Comparison of ENCODE assay signal across 35 cellular contexts in genomic region chr14:80237142-80237541, GRCh38. TPM values are rescaled to one million over a fixed set of nuclear protein-coding genes. Genes with fewer than 3 reads are reported as not detected.
"Had no signal": no experiment of that assay in that cellular context is flagged by ENCODE, and none has a peak within 500 bp of the region (broad histone marks: within the 10 kb centered on the region; RNA-seq: fewer than 3 reads in every experiment).

No MANE protein-coding gene starts in this region.

- H3K27me3 ChIP-seq: body of pancreas, brain microvascular endothelial cell, breast epithelium had no signal

- H3K4me3 Mint-ChIP-seq: activated B cell treated with CpG ODN at 0.5 μM for 24 hours; activated CD4-positive, alpha-beta memory T cell treated with anti-CD3 and anti-CD28 coated beads for 36 hours; activated CD4-positive, alpha-beta T cell treated with anti-CD3 and anti-CD28 coated beads, Interleukin-2, amount 10 ng/mL, durations not matched to agents 24 days and 14 days; activated CD8-positive, alpha-beta T cell treated with anti-CD3 and anti-CD28 coated beads for 36 hours; activated naive CD4-positive, alpha-beta T cell treated with anti-CD3 and anti-CD28 coated beads, Interleukin-2, amount 10 ng/mL, durations not matched to agents 7 days and 5 days; activated naive CD4-positive, alpha-beta T cell treated with anti-CD3 and anti-CD28 coated beads, Interleukin-2, amount 50 U/mL, for 24 hours; activated naive CD8-positive, alpha-beta T cell; activated naive CD8-positive, alpha-beta T cell treated with anti-CD3 and anti-CD28 coated beads, Interleukin-2, amount 10 ng/mL, durations not matched to agents 7 days and 5 days; activated naive CD8-positive, alpha-beta T cell treated with anti-CD3 and anti-CD28 coated beads, Interleukin-2, amount 50 U/mL, for 24 hours; activated T-cell treated with anti-CD3 and anti-CD28 coated beads, Interleukin-2, amount 50 U/mL, for 24 hours; T-helper 1 cell treated with Interleukin-12 subunit alpha and Interleukin-12 subunit beta and Interleukin-4 antibody, amounts not matched to agents 30 μg/mL and 1 μg/mL, for 36 hours; T-helper 2 cell treated with Interferon-gamma antibody and Interleukin-4, amounts not matched to agents 5 μg/mL and 100 μg/mL, for 36 hours had no signal

- H3K4me1 ChIP-seq: breast epithelium had no signal

- ATAC-seq: activated CD8-positive, alpha-beta T cell treated with anti-CD3 and anti-CD28 coated beads for 36 hours; activated naive CD8-positive, alpha-beta T cell treated with anti-CD3 and anti-CD28 coated beads, Interleukin-2, amount 50 U/mL, for 24 hours; body of pancreas had no signal

- DNase-seq: activated B cell treated with CpG ODN at 0.5 μM for 24 hours; activated CD4-positive, alpha-beta memory T cell treated with anti-CD3 and anti-CD28 coated beads for 36 hours; activated CD4-positive, alpha-beta T cell treated with anti-CD3 and anti-CD28 coated beads for 4 hours; activated CD4-positive, alpha-beta T cell treated with anti-CD3 and anti-CD28 coated beads, Interleukin-2, amount 10 ng/mL, durations not matched to agents 24 days and 14 days; activated CD4-positive, alpha-beta T cell treated with anti-CD3 and anti-CD28 coated beads, Interleukin-2, amount 50 U/mL, for 1 hour; activated CD4-positive, alpha-beta T cell treated with anti-CD3 and anti-CD28 coated beads, Interleukin-2, amount 50 U/mL, for 4 hours; activated CD4-positive, CD25-positive, alpha-beta regulatory T cell treated with anti-CD3 and anti-CD28 coated beads, Interleukin-2, amount 50 U/mL, for 72 hours; activated CD8-positive, alpha-beta memory T cell treated with anti-CD3 and anti-CD28 coated beads, Interleukin-2, amount 50 U/mL, for 48 hours; activated CD8-positive, alpha-beta T cell treated with anti-CD3 and anti-CD28 coated beads for 36 hours; activated effector memory CD4-positive, alpha-beta T cell treated with Interleukin-2 at 50 U/mL for 16 hours; activated gamma-delta T cell; activated naive CD4-positive, alpha-beta T cell treated with anti-CD3 and anti-CD28 coated beads, Interleukin-2, amount 10 ng/mL, durations not matched to agents 7 days and 5 days; activated naive CD4-positive, alpha-beta T cell treated with Interleukin-2 at 50 U/mL for 16 hours; activated naive CD8-positive, alpha-beta T cell treated with anti-CD3 and anti-CD28 coated beads, Interleukin-2, amount 10 ng/mL, durations not matched to agents 7 days and 5 days; activated naive CD8-positive, alpha-beta T cell treated with anti-CD3 and anti-CD28 coated beads, Interleukin-2, amount 50 U/mL, for 24 hours; activated T-cell treated with anti-CD3 and anti-CD28 coated beads, Interleukin-2, amount 50 U/mL, for 24 hours; activated T-cell treated with anti-CD3 and anti-CD28 coated beads, Interleukin-2, amount 50 U/mL, for 48 hours; amygdala; anterior cingulate cortex; body of pancreas; brain microvascular endothelial cell; central memory CD4-positive, alpha-beta T cell; T-helper 1 cell; T-helper 2 cell; T-helper 9 cell had no signal

- H3K27ac Mint-ChIP-seq: activated B cell treated with CpG ODN at 0.5 μM for 24 hours; activated CD4-positive, alpha-beta memory T cell treated with anti-CD3 and anti-CD28 coated beads for 36 hours; activated CD4-positive, alpha-beta T cell treated with anti-CD3 and anti-CD28 coated beads, Interleukin-2, amount 10 ng/mL, durations not matched to agents 24 days and 14 days; activated CD8-positive, alpha-beta T cell treated with anti-CD3 and anti-CD28 coated beads for 36 hours; activated naive CD4-positive, alpha-beta T cell treated with anti-CD3 and anti-CD28 coated beads, Interleukin-2, amount 10 ng/mL, durations not matched to agents 7 days and 5 days; activated naive CD4-positive, alpha-beta T cell treated with anti-CD3 and anti-CD28 coated beads, Interleukin-2, amount 50 U/mL, for 24 hours; activated naive CD8-positive, alpha-beta T cell; activated naive CD8-positive, alpha-beta T cell treated with anti-CD3 and anti-CD28 coated beads, Interleukin-2, amount 10 ng/mL, durations not matched to agents 7 days and 5 days; activated naive CD8-positive, alpha-beta T cell treated with anti-CD3 and anti-CD28 coated beads, Interleukin-2, amount 50 U/mL, for 24 hours; activated T-cell treated with anti-CD3 and anti-CD28 coated beads, Interleukin-2, amount 50 U/mL, for 24 hours; activated T-helper 2 cell treated with anti-CD3 and anti-CD28 coated beads, Interferon-gamma antibody, Interleukin-2, Interleukin-4, amounts not matched to agents 10 μg/mL and 5 μg/mL and 100 μg/mL, durations not matched to agents 14 hours and 24 hours and 36 hours; T-helper 1 cell treated with Interleukin-12 subunit alpha and Interleukin-12 subunit beta and Interleukin-4 antibody, amounts not matched to agents 30 μg/mL and 1 μg/mL, for 36 hours; T-helper 2 cell treated with Interferon-gamma antibody and Interleukin-4, amounts not matched to agents 5 μg/mL and 100 μg/mL, for 36 hours had no signal

- H3K36me3 ChIP-seq: brain microvascular endothelial cell, breast epithelium had no signal

- H3K27me3 Mint-ChIP-seq: activated B cell treated with CpG ODN at 0.5 μM for 24 hours; activated CD4-positive, alpha-beta memory T cell treated with anti-CD3 and anti-CD28 coated beads for 36 hours; activated CD4-positive, alpha-beta T cell treated with anti-CD3 and anti-CD28 coated beads, Interleukin-2, amount 10 ng/mL, durations not matched to agents 24 days and 14 days; activated CD8-positive, alpha-beta T cell treated with anti-CD3 and anti-CD28 coated beads for 36 hours; activated naive CD4-positive, alpha-beta T cell treated with anti-CD3 and anti-CD28 coated beads, Interleukin-2, amount 10 ng/mL, durations not matched to agents 7 days and 5 days; activated naive CD4-positive, alpha-beta T cell treated with anti-CD3 and anti-CD28 coated beads, Interleukin-2, amount 50 U/mL, for 24 hours; activated naive CD8-positive, alpha-beta T cell; activated naive CD8-positive, alpha-beta T cell treated with anti-CD3 and anti-CD28 coated beads, Interleukin-2, amount 10 ng/mL, durations not matched to agents 7 days and 5 days; activated naive CD8-positive, alpha-beta T cell treated with anti-CD3 and anti-CD28 coated beads, Interleukin-2, amount 50 U/mL, for 24 hours; activated T-cell treated with anti-CD3 and anti-CD28 coated beads, Interleukin-2, amount 50 U/mL, for 24 hours had no signal

- H3K27ac ChIP-seq: body of pancreas, brain microvascular endothelial cell, breast epithelium, VCaP had no signal

- H3K4me3 ChIP-seq: body of pancreas, breast epithelium had no signal

- H3K4me1 Mint-ChIP-seq: activated B cell treated with CpG ODN at 0.5 μM for 24 hours; activated CD4-positive, alpha-beta T cell treated with anti-CD3 and anti-CD28 coated beads, Interleukin-2, amount 10 ng/mL, durations not matched to agents 24 days and 14 days; activated naive CD4-positive, alpha-beta T cell treated with anti-CD3 and anti-CD28 coated beads, Interleukin-2, amount 10 ng/mL, durations not matched to agents 7 days and 5 days; activated naive CD4-positive, alpha-beta T cell treated with anti-CD3 and anti-CD28 coated beads, Interleukin-2, amount 50 U/mL, for 24 hours; activated naive CD8-positive, alpha-beta T cell treated with anti-CD3 and anti-CD28 coated beads, Interleukin-2, amount 10 ng/mL, durations not matched to agents 7 days and 5 days; activated naive CD8-positive, alpha-beta T cell treated with anti-CD3 and anti-CD28 coated beads, Interleukin-2, amount 50 U/mL, for 24 hours had no signal

- H3K36me3 Mint-ChIP-seq: activated CD4-positive, alpha-beta memory T cell treated with anti-CD3 and anti-CD28 coated beads for 36 hours; activated naive CD4-positive, alpha-beta T cell treated with anti-CD3 and anti-CD28 coated beads, Interleukin-2, amount 10 ng/mL, durations not matched to agents 7 days and 5 days; activated naive CD4-positive, alpha-beta T cell treated with anti-CD3 and anti-CD28 coated beads, Interleukin-2, amount 50 U/mL, for 24 hours; activated naive CD8-positive, alpha-beta T cell treated with anti-CD3 and anti-CD28 coated beads, Interleukin-2, amount 10 ng/mL, durations not matched to agents 7 days and 5 days had no signal

- FAIRE-seq: astrocyte, TTC549 had no signal

RNA-seq across cellular contexts. Expression of gene DIO2, which starts 25.8 kb away (rescaled TPM):
- total RNA-seq: activated B cell treated with CpG ODN at 0.5 μM for 24 hours; activated CD4-positive, alpha-beta memory T cell treated with anti-CD3 and anti-CD28 coated beads for 36 hours; activated CD4-positive, alpha-beta T cell treated with anti-CD3 and anti-CD28 coated beads, Interleukin-2, amount 10 ng/mL, durations not matched to agents 24 days and 14 days; activated CD8-positive, alpha-beta memory T cell treated with anti-CD3 and anti-CD28 coated beads for 36 hours; activated CD8-positive, alpha-beta T cell treated with anti-CD3 and anti-CD28 coated beads for 36 hours; activated naive CD8-positive, alpha-beta T cell treated with anti-CD3 and anti-CD28 coated beads, Interleukin-2, amount 10 ng/mL, durations not matched to agents 7 days and 5 days; activated T-helper 2 cell treated with anti-CD3 and anti-CD28 coated beads, Interferon-gamma antibody, Interleukin-2, Interleukin-4, amounts not matched to agents 10 μg/mL and 5 μg/mL and 100 μg/mL, durations not matched to agents 14 hours and 24 hours and 36 hours had no signal
